ENCODE assay signal across 15 cellular contexts in genomic region chr9:14451949-14452348, GRCh38.
DNase-seq lines count a peak whose midpoint lies in the region; ATAC-seq lines count a peak whose summit lies in the region.
"Had no signal": no experiment of that assay in that cellular context is flagged by ENCODE, and none has a peak within 500 bp of the region (broad histone marks: within the 10 kb centered on the region; RNA-seq: fewer than 3 reads in every experiment).

No MANE protein-coding gene starts in this region.

- ATAC-seq in GM18519 (IDR thresholded peaks at IDR 0.05; ENCODE audit: low FRiP score, unreplicated experiment) (peak; percentile 98), GM21381 (IDR thresholded peaks at IDR 0.05; ENCODE audit: unreplicated experiment) (peak; percentile 84), HG02885 (IDR thresholded peaks at IDR 0.05; ENCODE audit: poor library complexity, unreplicated experiment) (peak; percentile 99), HG03521 (IDR thresholded peaks at IDR 0.05; ENCODE audit: unreplicated experiment) (peak; percentile 70), HG03097 (IDR thresholded peaks at IDR 0.05; ENCODE audit: low FRiP score, unreplicated experiment) (no peak)
- ATAC-seq in activated CD4-positive, CD25-positive, alpha-beta regulatory T cell treated with anti-CD3 and anti-CD28 coated beads, Interleukin-2, amount 50 U/mL, for 24 hours = no peak
- ATAC-seq: activated CD8-positive, alpha-beta T cell treated with anti-CD3 and anti-CD28 coated beads for 36 hours; body of pancreas; gastroesophageal sphincter had no signal

- DNase-seq in stimulated activated CD4-positive, alpha-beta T cell treated with anti-CD3 and anti-CD28 coated beads, Interleukin-15, amount 100 ng/mL, for 24 hours = no peak
- DNase-seq in NCI-H1092 (lab: John Stamatoyannopoulos, UW) = no peak
- DNase-seq: activated CD8-positive, alpha-beta T cell treated with anti-CD3 and anti-CD28 coated beads for 36 hours; activated gamma-delta T cell treated with Interleukin-2 at 50 U/mL for 16 hours; body of pancreas; effector memory CD4-positive, alpha-beta T cell; Kasumi-1; stimulated activated naive CD4-positive, alpha-beta T cell treated with Interleukin-2 at 50 U/mL for 16 hours had no signal

Comparison
In these comparisons a context has a peak if more than half of its experiments do, and no peak if none do; other contexts are left out.
1. ATAC-seq: peak in GM18519 (single experiment), GM21381 (single experiment), HG02885 (single experiment) and HG03521 (single experiment); none in HG03097 (single experiment) and activated CD4-positive, CD25-positive, alpha-beta regulatory T cell treated with anti-CD3 and anti-CD28 coated beads, Interleukin-2, amount 50 U/mL, for 24 hours (0 of 2).